Comparison of ENCODE assay signal across 11 cellular contexts in genomic region chr19:51166846-51167490, GRCh38. TPM values are rescaled to one million over a fixed set of nuclear protein-coding genes. Genes with fewer than 3 reads are reported as not detected.
A peak's percentile ranks its signal among the peaks of the same experiment; 100 is the strongest.
DNase-seq lines count a peak whose midpoint lies in the region; ATAC-seq and TF ChIP-seq lines count a peak whose summit lies in the region.
"Had no signal": no experiment of that assay in that cellular context is flagged by ENCODE, and none has a peak within 500 bp of the region (broad histone marks: within the 10 kb centered on the region; RNA-seq: fewer than 3 reads in every experiment).

No MANE protein-coding gene starts in this region.

- no peaks in the 10 kb centered on the region for H4K20me1 ChIP-seq in BLaER1

- peak overlapping the region; percentile 40 for H3K4me3 ChIP-seq in BLaER1
- H3K4me3 ChIP-seq in lung, result no peak overlapping the region

- DNase-seq in GM20000 (ENCODE audit: low spot score) (peak; percentile 61), lung (ENCODE audit: low spot score) (peak; percentile 54), kidney glomerular epithelial cell (lab: John Stamatoyannopoulos, UW) (no peak)
- DNase-seq in activated CD8-positive, alpha-beta memory T cell treated with anti-CD3 and anti-CD28 coated beads for 4 hours (ENCODE audit: low read depth in 2 of 2), result peak; percentile 14 to 17
- DNase-seq: NCI-H1105 treated with DMSO at 0.1 percent for 48 hours had no signal

- H3K27ac ChIP-seq in BLaER1 (peak overlapping the region; percentile 55), lung (ENCODE audit: low read depth in 1 of 2, low read length in 1 of 2) (no peak overlapping the region)

- ATAC-seq in lung (ENCODE audit: insufficient read depth, low FRiP score) (no peak), GM21717 (IDR thresholded peaks at IDR 0.05; ENCODE audit: unreplicated experiment) (no peak), HG02798 (IDR thresholded peaks at IDR 0.05; ENCODE audit: poor library complexity, unreplicated experiment) (no peak), GM18861 (IDR thresholded peaks at IDR 0.05; ENCODE audit: unreplicated experiment) (no peak)

- WGBS in lung, 2 donors, result 31 to 42% methylated on average over 9 of the region's 9 CpGs

- H3K9me3 ChIP-seq in BLaER1, result no peaks in the 10 kb centered on the region
- H3K9me3 ChIP-seq in lung (ENCODE audit: control insufficient read depth in 2 of 2, insufficient read depth in 1 of 2, low read length in 1 of 2), result no peaks in the 10 kb centered on the region

- H3K4me1 ChIP-seq in BLaER1 (peaks cover 28% of the 10 kb centered on the region), lung (ENCODE audit: control insufficient read depth in 2 of 2, insufficient read depth in 2 of 2, low read length in 2 of 2) (no peaks in the 10 kb centered on the region)

- H3K36me3 ChIP-seq in BLaER1 (no peaks in the 10 kb centered on the region), lung (ENCODE audit: control insufficient read depth in 2 of 2, insufficient read depth in 2 of 2, low read length in 2 of 2) (no peaks in the 10 kb centered on the region)

- H3K27me3 ChIP-seq in BLaER1 (no peaks in the 10 kb centered on the region), lung (ENCODE audit: control insufficient read depth, insufficient read depth) (no peaks in the 10 kb centered on the region)

- TF ChIP-seq CTCF in GM20000 (IDR thresholded peaks at IDR 0.05; ENCODE audit: extremely low read depth, missing control alignments) (no peak), lung (IDR thresholded peaks at IDR 0.05; ENCODE audit: control extremely low read depth, extremely low read depth) (no peak)

- peak overlapping the region; percentile 78 for H3K4me2 ChIP-seq in BLaER1

- H3K9ac ChIP-seq in BLaER1, result peak overlapping the region; percentile 43; the same call in 1 of the 2 replicates

RNA-seq across cellular contexts. Expression of gene SIGLEC7, which starts 24.9 kb away (rescaled TPM):
- total RNA-seq in lung, result 10 to 100 TPM in 1 of 2 donors, 1 to 10 TPM in 1; 6.3 to 13.4 TPM
- 10 to 100 TPM in 1 of 2 donors, 1 to 10 TPM in 1; 2.1 to 29.3 TPM for polyA plus RNA-seq in lung
- total RNA-seq: mesothelial cell of epicardium, SK-MEL-5 had no signal

RNA-seq across cellular contexts. Expression of gene SIGLEC9, which starts 42.3 kb away (rescaled TPM):
- 10 to 100 TPM in 1 of 2 donors, 1 to 10 TPM in 1; 4.5 to 25.7 TPM for total RNA-seq in lung
- polyA plus RNA-seq in lung, result 10 to 100 TPM in 1 of 2 donors, 1 to 10 TPM in 1; 4.3 to 57.0 TPM
- total RNA-seq: mesothelial cell of epicardium, SK-MEL-5 had no signal

RNA-seq across cellular contexts. Expression of gene CD33, which starts 57.9 kb away (rescaled TPM):
- total RNA-seq in lung, result 10 to 100 TPM in 1 of 2 donors, 1 to 10 TPM in 1; 7.0 to 20.2 TPM
- polyA plus RNA-seq in lung, result 10 to 100 TPM; 13.4 to 40.2 TPM
- total RNA-seq: mesothelial cell of epicardium had no signal

RNA-seq across cellular contexts. Expression of gene CTU1, which starts 58.8 kb away (rescaled TPM):
- total RNA-seq in lung, result 1 to 10 TPM; 3.2 to 9.8 TPM
- 1 to 10 TPM; 2.5 to 4.4 TPM for polyA plus RNA-seq in lung
